In the genomic region with DNA sequence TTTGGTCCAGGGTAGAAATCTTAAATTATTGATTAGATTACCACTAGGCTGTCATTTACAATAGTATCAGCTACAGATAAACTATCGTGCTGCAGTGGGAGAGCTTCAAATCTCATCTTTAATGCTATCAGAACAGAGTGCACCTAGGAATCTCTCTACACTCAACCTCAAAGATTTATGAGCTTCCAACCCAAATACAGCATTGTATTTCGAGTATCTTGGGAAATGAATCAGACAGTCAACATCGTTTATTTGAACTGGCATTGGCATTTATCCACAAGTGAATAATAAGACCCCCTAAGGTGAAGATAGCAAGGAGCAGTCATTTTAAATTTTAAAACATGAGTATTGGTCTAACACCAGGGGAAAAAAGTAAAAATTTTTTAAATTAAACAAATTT, we compare ENCODE assay signal across 22 cellular contexts.
DNase-seq lines count a peak whose midpoint lies in the region; ATAC-seq and TF ChIP-seq lines count a peak whose summit lies in the region.
"Had no signal": no experiment of that assay in that cellular context is flagged by ENCODE, and none has a peak within 500 bp of the region (broad histone marks: within the 10 kb centered on the region; RNA-seq: fewer than 3 reads in every experiment).

No MANE protein-coding gene starts in this region.

- no peak for TF ChIP-seq CTCF in choroid plexus epithelial cell (conservative IDR thresholded peaks at IDR 0.05; ENCODE audit: low read depth, low read length)

- DNase-seq in DMS53 (lab: John Stamatoyannopoulos, UW): peak; percentile 67
- peak; percentile 37 for DNase-seq in NCI-H128 (lab: John Stamatoyannopoulos, UW; ENCODE audit: unreplicated experiment)
- peak; percentile 30 for DNase-seq in NCI-H446 treated with DMSO at 0.1 percent for 48 hours (lab: John Stamatoyannopoulos, UW)
- peak; percentile 2 for DNase-seq in choroid plexus epithelial cell (ENCODE audit: low read depth)
- no peak for DNase-seq in T1000 (lab: John Stamatoyannopoulos, UW)
- no peak for DNase-seq in pons (ENCODE audit: low spot score)
- no peak for DNase-seq in central memory CD4-positive, alpha-beta T cell
- DNase-seq: activated CD4-positive, alpha-beta T cell treated with anti-CD3 and anti-CD28 coated beads, Interleukin-2, amount 10 ng/mL, durations not matched to agents 24 days and 14 days; activated naive CD4-positive, alpha-beta T cell treated with anti-CD3 and anti-CD28 coated beads, Interleukin-2, amount 50 U/mL, for 16 hours; activated T-cell treated with anti-CD3 and anti-CD28 coated beads, Interleukin-2, amount 50 U/mL, for 48 hours; gastrocnemius medialis; H7; hippocampal formation; immature natural killer cell; mesenchymal stem cell; NCI-H1436; NCI-H510A treated with DMSO at 0.1 percent for 48 hours had no signal

- ATAC-seq in HG03565 (IDR thresholded peaks at IDR 0.05; ENCODE audit: unreplicated experiment): no peak
- ATAC-seq: gastrocnemius medialis, left lobe of liver had no signal

- no peak overlapping the region for H3K4me3 ChIP-seq in choroid plexus epithelial cell (ENCODE audit: low read depth, low read length)
- H3K4me3 ChIP-seq: cardiac muscle cell, gastrocnemius medialis, SK-N-MC, skin epidermis had no signal

Comparison
In these comparisons a context has a peak if more than half of its experiments do, and no peak if none do; other contexts are left out.
1. DNase-seq: peak in DMS53 (single experiment), NCI-H128 (single experiment), NCI-H446 treated with DMSO at 0.1 percent for 48 hours (single experiment) and choroid plexus epithelial cell (single experiment); none in T1000 (single experiment), pons (single experiment) and central memory CD4-positive, alpha-beta T cell (single experiment).